11 cellular contexts compared by ENCODE assay signal in the genomic region with DNA sequence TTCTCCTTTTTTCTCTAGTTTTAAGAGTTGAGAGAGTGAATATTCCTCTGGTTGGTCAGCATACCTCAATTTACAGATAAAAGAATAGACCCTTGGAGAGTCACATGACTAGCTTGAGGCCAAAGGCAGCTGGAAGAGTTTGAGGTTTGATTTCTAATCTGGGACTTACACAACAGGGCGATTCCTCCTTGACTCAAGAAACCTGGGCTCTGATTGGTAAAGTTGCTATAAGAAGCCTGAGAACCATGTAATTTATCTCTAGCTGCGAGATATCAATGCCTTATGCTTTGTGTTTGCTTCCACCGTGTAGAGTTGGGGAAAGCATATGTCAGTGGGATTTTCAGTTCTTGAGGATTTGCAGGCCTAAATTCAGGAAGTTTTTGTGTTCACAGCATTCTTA.
DNase-seq lines count a peak whose midpoint lies in the region; ATAC-seq and TF ChIP-seq lines count a peak whose summit lies in the region.
"Had no signal": no experiment of that assay in that cellular context is flagged by ENCODE, and none has a peak within 500 bp of the region (broad histone marks: within the 10 kb centered on the region; RNA-seq: fewer than 3 reads in every experiment).

No MANE protein-coding gene starts in this region.

- H3K4me1 ChIP-seq in heart left ventricle (peaks cover 11 to 92% (median 76%) of the 10 kb centered on the region in 12 donors), colonic mucosa (peaks cover 14% of the 10 kb centered on the region), upper lobe of right lung (peaks cover 73% of the 10 kb centered on the region)

- no peaks in the 10 kb centered on the region for H3K27me3 ChIP-seq in heart left ventricle
- no peaks in the 10 kb centered on the region for H3K27me3 ChIP-seq in colonic mucosa
- H3K27me3 ChIP-seq in upper lobe of right lung: no peaks in the 10 kb centered on the region

- ATAC-seq in heart left ventricle: no peak
- ATAC-seq in Right ventricle myocardium inferior: no peak
- no peak for ATAC-seq in upper lobe of right lung
- ATAC-seq in activated naive CD4-positive, alpha-beta T cell treated with anti-CD3 and anti-CD28 coated beads, Interleukin-2, amount 50 U/mL, for 72 hours: no peak
- ATAC-seq in HG03097 (IDR thresholded peaks at IDR 0.05; ENCODE audit: low FRiP score, unreplicated experiment): no peak

- peaks cover 3% of the 10 kb centered on the region for H3K9me3 Mint-ChIP-seq in mesothelial cell of epicardium
- H3K9me3 Mint-ChIP-seq in activated naive CD4-positive, alpha-beta T cell treated with anti-CD3 and anti-CD28 coated beads, Interleukin-2, amount 50 U/mL, for 72 hours: no peaks in the 10 kb centered on the region
- H3K9me3 Mint-ChIP-seq: activated naive CD4-positive, alpha-beta T cell treated with anti-CD3 and anti-CD28 coated beads for 36 hours had no signal

- peak overlapping the region; percentile 19 to 79 (median 62) for H3K27ac ChIP-seq in heart left ventricle
- peak overlapping the region; percentile 62 for H3K27ac ChIP-seq in colonic mucosa
- peak overlapping the region; percentile 77 for H3K27ac ChIP-seq in upper lobe of right lung

- DNase-seq in heart left ventricle (no peak), Right ventricle myocardium inferior (ENCODE audit: missing footprints) (no peak), colonic mucosa (no peak), mesothelial cell of epicardium (ENCODE audit: low spot score in 2 of 2, unreplicated experiment in 2 of 2) (no peak), upper lobe of right lung (no peak)
- DNase-seq in activated CD4-positive, alpha-beta T cell treated with anti-CD3 and anti-CD28 coated beads, Interleukin-2, amount 50 U/mL, for 48 hours: no peak
- no peak for DNase-seq in activated naive CD4-positive, alpha-beta T cell treated with anti-CD3 and anti-CD28 coated beads, Interleukin-2, amount 50 U/mL, for 72 hours (ENCODE audit: low spot score in 2 of 2)
- DNase-seq: activated naive CD4-positive, alpha-beta T cell treated with anti-CD3 and anti-CD28 coated beads for 36 hours; foreskin melanocyte; NCI-H526 treated with DMSO at 0.1 percent for 48 hours had no signal

- peaks cover 22% of the 10 kb centered on the region for H3K4me1 Mint-ChIP-seq in mesothelial cell of epicardium

- H3K9ac ChIP-seq in colonic mucosa (ENCODE audit: low read depth in 2 of 2, low read length in 2 of 2): peak overlapping the region in 1 of 2 donors; percentile 71

- intact Hi-C loops in heart left ventricle (cut with DNase I) (loop anchor here in 4 of 10 donors (10.0 kb wide), 4 partner anchors 94 to 254 kb away; no protein-coding TSS in a partner anchor), Right ventricle myocardium inferior (cut with DNase I) (no loop called here), colonic mucosa (cut with DNase I) (no loop called here), upper lobe of right lung (cut with DNase I) (no loop called here)

- H3K9me3 ChIP-seq in heart left ventricle (no peaks in the 10 kb centered on the region), colonic mucosa (no peaks in the 10 kb centered on the region), upper lobe of right lung (no peaks in the 10 kb centered on the region)

- H3K36me3 ChIP-seq in heart left ventricle: peaks cover 0 to 62% (median 24%) of the 10 kb centered on the region in 9 donors
- H3K36me3 ChIP-seq in colonic mucosa: no peaks in the 10 kb centered on the region
- H3K36me3 ChIP-seq in upper lobe of right lung: peaks cover 39% of the 10 kb centered on the region

- TF ChIP-seq CTCF in heart left ventricle (IDR thresholded peaks at IDR 0.05) (no peak), colonic mucosa (IDR thresholded peaks at IDR 0.05) (no peak), mesothelial cell of epicardium (IDR thresholded peaks at IDR 0.05; ENCODE audit: unreplicated experiment) (no peak), upper lobe of right lung (IDR thresholded peaks at IDR 0.05) (no peak)

- H3K27me3 Mint-ChIP-seq in mesothelial cell of epicardium (ENCODE audit: low read depth): no peaks in the 10 kb centered on the region

- no peak for TF ChIP-seq POLR2A in heart left ventricle (IDR thresholded peaks at IDR 0.05)

- 26 to 41% (median 35%) methylated on average over 3 of the region's 3 CpGs for WGBS in heart left ventricle, 4 donors

- H3K36me3 Mint-ChIP-seq in mesothelial cell of epicardium: peaks cover 11% of the 10 kb centered on the region
- H3K36me3 Mint-ChIP-seq in activated naive CD4-positive, alpha-beta T cell treated with anti-CD3 and anti-CD28 coated beads, Interleukin-2, amount 50 U/mL, for 72 hours: peaks cover 4 to 13% of the 10 kb centered on the region in 2 donors

- H3K4me3 ChIP-seq in heart left ventricle (no peak overlapping the region), colonic mucosa (no peak overlapping the region), upper lobe of right lung (no peak overlapping the region)

- H3K4me3 Mint-ChIP-seq in mesothelial cell of epicardium: no peak overlapping the region
- H3K4me3 Mint-ChIP-seq: activated naive CD4-positive, alpha-beta T cell treated with anti-CD3 and anti-CD28 coated beads for 36 hours had no signal

- peak overlapping the region; percentile 85 for H3K27ac Mint-ChIP-seq in mesothelial cell of epicardium
- no peak overlapping the region for H3K27ac Mint-ChIP-seq in activated naive CD4-positive, alpha-beta T cell treated with anti-CD3 and anti-CD28 coated beads, Interleukin-2, amount 50 U/mL, for 72 hours
- H3K27ac Mint-ChIP-seq: activated naive CD4-positive, alpha-beta T cell treated with anti-CD3 and anti-CD28 coated beads for 36 hours had no signal
